Comparison of ENCODE assay signal across 8 cellular contexts in genomic region chr15:56428821-56429458, GRCh38. TPM values are rescaled to one million over a fixed set of nuclear protein-coding genes. Genes with fewer than 3 reads are reported as not detected.
DNase-seq lines count a peak whose midpoint lies in the region; FAIRE-seq and TF ChIP-seq lines count a peak whose summit lies in the region.

No MANE protein-coding gene starts in this region.

- FAIRE-seq in kidney (lab: Jason Lieb, UNC): peak; percentile 96

- H3K36me3 ChIP-seq in adrenal gland (replicated peaks in 1 of 2) (no peaks in the 10 kb centered on the region), kidney (ENCODE audit: control insufficient read depth in 1 of 2, insufficient read depth in 2 of 2, low read length in 2 of 2) (no peaks in the 10 kb centered on the region)

- H3K27me3 Mint-ChIP-seq in activated CD4-positive, alpha-beta memory T cell treated with anti-CD3 and anti-CD28 coated beads, Interleukin-2, amount 10 ng/mL, durations not matched to agents 7 days and 5 days: no peaks in the 10 kb centered on the region

- H3K27ac ChIP-seq in adrenal gland (no peak overlapping the region), kidney (ENCODE audit: low read depth in 2 of 2, low read length in 2 of 2) (no peak overlapping the region)

- 12 to 20% (median 16%) methylated on average over 2 of the region's 2 CpGs for WGBS in adrenal gland, 4 donors

- TF ChIP-seq POLR2A in adrenal gland (IDR thresholded peaks at IDR 0.05): no peak

- DNase-seq in AG08396 (ENCODE audit: low spot score) (peak; percentile 20), GM13977 (ENCODE audit: low spot score) (peak; percentile 26), NAMALWA (ENCODE audit: low spot score) (peak; percentile 60), adrenal gland (no peak), kidney (no peak), UCSD-AML1 (lab: John Stamatoyannopoulos, UW; ENCODE audit: unreplicated experiment) (no peak)
- no peak for DNase-seq in activated CD4-positive, alpha-beta T cell treated with anti-CD3 and anti-CD28 coated beads, Interleukin-2, amount 50 U/mL, for 4 hours
- DNase-seq in activated CD4-positive, alpha-beta memory T cell treated with anti-CD3 and anti-CD28 coated beads, Interleukin-2, amount 10 ng/mL, durations not matched to agents 7 days and 5 days: no peak

- no peaks in the 10 kb centered on the region for H3K27me3 ChIP-seq in adrenal gland

- H3K4me3 ChIP-seq in adrenal gland: no peak overlapping the region
- no peak overlapping the region for H3K4me3 ChIP-seq in kidney (ENCODE audit: low read length in 2 of 2)

- H3K9me3 ChIP-seq in adrenal gland (replicated peaks in 1 of 3) (no peaks in the 10 kb centered on the region), kidney (ENCODE audit: control insufficient read depth in 1 of 2, low read length in 2 of 2) (no peaks in the 10 kb centered on the region)

- no peak overlapping the region for H3K27ac Mint-ChIP-seq in activated CD4-positive, alpha-beta memory T cell treated with anti-CD3 and anti-CD28 coated beads, Interleukin-2, amount 10 ng/mL, durations not matched to agents 7 days and 5 days

- TF ChIP-seq CTCF in GM13977 (IDR thresholded peaks at IDR 0.05; ENCODE audit: extremely low read depth, insufficient read depth, missing control alignments) (peak; percentile 48), adrenal gland (IDR thresholded peaks at IDR 0.05) (peak; percentile 37 to 71 (median 58)), kidney (IDR thresholded peaks at IDR 0.05; ENCODE audit: borderline replicate concordance, extremely low read depth, insufficient read depth) (no peak)

- H3K4me3 Mint-ChIP-seq in activated CD4-positive, alpha-beta memory T cell treated with anti-CD3 and anti-CD28 coated beads, Interleukin-2, amount 10 ng/mL, durations not matched to agents 7 days and 5 days: no peak overlapping the region

- no peak overlapping the region for H3K9ac ChIP-seq in kidney (ENCODE audit: low read length in 2 of 2)

- H3K4me1 ChIP-seq in adrenal gland (replicated peaks in 1 of 2) (no peaks in the 10 kb centered on the region), kidney (ENCODE audit: control insufficient read depth in 1 of 2, insufficient read depth in 1 of 2, low read depth in 1 of 2, low read length in 2 of 2) (no peaks in the 10 kb centered on the region)

- CTCF ChIA-PET in activated CD4-positive, alpha-beta memory T cell treated with anti-CD3 and anti-CD28 coated beads, Interleukin-2, amount 10 ng/mL, durations not matched to agents 7 days and 5 days (lab: Charles Lee): interaction anchor here (1.4 to 2.4 kb wide), 4 partner anchors 11 to 184 kb away, joined by 5 to 12 read pairs (median 10); no protein-coding TSS in a partner anchor

- in situ Hi-C loops in GM13977 (cut with MboI; ENCODE audit: low pct_unique_long_range_greater_than_20kb, low sequenced_read_pairs, unreplicated experiment): no loop called here

- no peaks in the 10 kb centered on the region for H3K36me3 Mint-ChIP-seq in activated CD4-positive, alpha-beta memory T cell treated with anti-CD3 and anti-CD28 coated beads, Interleukin-2, amount 10 ng/mL, durations not matched to agents 7 days and 5 days (ENCODE audit: low read depth)

- intact Hi-C loops in adrenal gland (cut with DNase I) (loop anchor here (5.0 to 10.0 kb wide), 2 partner anchors 174 to 182 kb away; no protein-coding TSS in a partner anchor), kidney (cut with DNase I) (no loop called here)

- H3K9me3 Mint-ChIP-seq in activated CD4-positive, alpha-beta memory T cell treated with anti-CD3 and anti-CD28 coated beads, Interleukin-2, amount 10 ng/mL, durations not matched to agents 7 days and 5 days: no peaks in the 10 kb centered on the region

- no peaks in the 10 kb centered on the region for H3K4me1 Mint-ChIP-seq in activated CD4-positive, alpha-beta memory T cell treated with anti-CD3 and anti-CD28 coated beads, Interleukin-2, amount 10 ng/mL, durations not matched to agents 7 days and 5 days

- POLR2A ChIA-PET in activated CD4-positive, alpha-beta memory T cell treated with anti-CD3 and anti-CD28 coated beads, Interleukin-2, amount 10 ng/mL, durations not matched to agents 7 days and 5 days (lab: Charles Lee): no interaction called here

RNA-seq across cellular contexts. Expression of gene MNS1, which starts 36.0 kb away (rescaled TPM):
- 1 to 10 TPM in 1 of 8 donors, under 1 TPM in 4, not detected in 3; 0.52 to 1.1 (median 0.64) TPM for total RNA-seq in adrenal gland
- 1 to 10 TPM; 1.0 to 2.1 (median 1.7) TPM for polyA plus RNA-seq in adrenal gland
- total RNA-seq in kidney: 5.6 TPM
- 6.9 TPM for polyA plus RNA-seq in kidney (ENCODE audit: insufficient read depth, low read depth, low replicate concordance)
- not detected for total RNA-seq in activated CD4-positive, alpha-beta memory T cell treated with anti-CD3 and anti-CD28 coated beads, Interleukin-2, amount 10 ng/mL, durations not matched to agents 7 days and 5 days

Comparison
In these comparisons a context has a peak if more than half of its experiments do, and no peak if none do; other contexts are left out.
1. DNase-seq: peak in AG08396 (single experiment), GM13977 (single experiment) and NAMALWA (single experiment); none in adrenal gland (0 of 7), kidney (single experiment), activated CD4-positive, alpha-beta T cell treated with anti-CD3 and anti-CD28 coated beads, Interleukin-2, amount 50 U/mL, for 4 hours (0 of 2), activated CD4-positive, alpha-beta memory T cell treated with anti-CD3 and anti-CD28 coated beads, Interleukin-2, amount 10 ng/mL, durations not matched to agents 7 days and 5 days (single experiment) and UCSD-AML1 (single experiment).